Comparison of ENCODE assay signal across 8 cellular contexts in the genomic region with DNA sequence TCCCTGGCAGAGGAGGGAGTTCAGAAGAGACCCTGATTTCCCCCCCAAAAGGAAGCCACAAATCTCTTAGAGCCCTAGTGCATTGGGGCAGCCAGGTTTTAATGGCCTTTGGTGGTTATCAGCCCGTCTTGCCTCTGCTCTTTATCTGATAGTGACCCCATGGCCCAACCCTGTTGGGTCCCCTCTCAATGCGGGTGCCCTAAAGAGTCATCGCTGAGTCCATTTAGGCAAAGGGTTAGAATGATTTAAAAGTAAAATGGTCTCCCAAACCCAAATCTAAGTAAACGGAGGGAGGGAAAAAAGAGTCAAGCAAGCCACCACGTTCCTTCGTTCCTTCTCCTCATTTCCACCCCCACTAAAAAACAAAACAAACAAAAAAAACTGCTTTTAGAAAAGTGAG.
DNase-seq lines count a peak whose midpoint lies in the region; ATAC-seq, FAIRE-seq and TF ChIP-seq lines count a peak whose summit lies in the region.

No MANE protein-coding gene starts in this region.

- peaks cover 0 to 6% (median 0%) of the 10 kb centered on the region in 8 donors for H3K9me3 Mint-ChIP-seq in CD4-positive, alpha-beta memory T cell
- H3K9me3 Mint-ChIP-seq in naive B cell, result no peaks in the 10 kb centered on the region

- H3K4me1 ChIP-seq in CD4-positive, alpha-beta memory T cell (ENCODE audit: insufficient read depth, low read length), result peaks cover 60% of the 10 kb centered on the region
- H3K4me1 ChIP-seq in Loucy (ENCODE audit: insufficient read depth, low read length, poor library complexity, severe bottlenecking) (peaks cover 66% of the 10 kb centered on the region), uterus (peaks cover 0 to 13% of the 10 kb centered on the region in 2 donors)

- H3K27ac ChIP-seq in CD4-positive, alpha-beta memory T cell (ENCODE audit: low read depth, low read length), result no peak overlapping the region
- H3K27ac ChIP-seq in substantia nigra (ENCODE audit: low read depth, low read length, poor library complexity, severe bottlenecking), result no peak overlapping the region
- H3K27ac ChIP-seq in uterus, result peak overlapping the region in 1 of 2 donors; percentile 58

- ATAC-seq in naive B cell (ENCODE audit: low read depth in 2 of 2), result no peak
- ATAC-seq in GM21786 (IDR thresholded peaks at IDR 0.05; ENCODE audit: unreplicated experiment), result no peak

- no peaks in the 10 kb centered on the region for H3K9me3 ChIP-seq in CD4-positive, alpha-beta memory T cell (ENCODE audit: control insufficient read depth in 1 of 2, low read length in 2 of 2)
- H3K9me3 ChIP-seq in Loucy (ENCODE audit: insufficient read depth, low read depth, low read length), result no peaks in the 10 kb centered on the region
- H3K9me3 ChIP-seq in uterus, result no peaks in the 10 kb centered on the region

- H3K4me3 ChIP-seq in CD4-positive, alpha-beta memory T cell (ENCODE audit: low read length in 2 of 2), result no peak overlapping the region
- H3K4me3 ChIP-seq in Loucy (ENCODE audit: low read length, poor library complexity, severe bottlenecking) (peak overlapping the region; percentile 80), bronchial epithelial cell (ENCODE audit: low read depth, low read length) (peak overlapping the region; percentile 74), uterus (peak overlapping the region in 1 of 2 donors; percentile 65)

- peaks cover 86% of the 10 kb centered on the region for H4K20me1 ChIP-seq in Loucy (ENCODE audit: insufficient read depth, low read length, poor library complexity, severe bottlenecking)

- intact Hi-C loops in CD4-positive, alpha-beta memory T cell (cut with micrococcal nuclease), result no loop called here
- intact Hi-C loops in uterus (cut with DNase I; ENCODE audit: low total_unique reads), result no loop called here

- H3K27ac Mint-ChIP-seq in CD4-positive, alpha-beta memory T cell, result peak overlapping the region; percentile 3 to 99 (median 67)
- peak overlapping the region in 4 of 6 donors; percentile 24 to 97 (median 75) for H3K27ac Mint-ChIP-seq in naive B cell

- no peaks in the 10 kb centered on the region for H3K9me2 ChIP-seq in Loucy (replicated peaks; ENCODE audit: low read depth, low read length)

- CTCF ChIA-PET in CD4-positive, alpha-beta memory T cell (lab: Charles Lee; ENCODE audit: partially characterized antibody), result interaction anchor here (0.7 to 10.8 kb wide), 7 partner anchors 19 to 955 kb away, joined by 3 to 108 read pairs (median 8); a partner anchor contains a TSS

- FAIRE-seq in bronchial epithelial cell (lab: Jason Lieb, UNC), result no peak

- H3K27me3 ChIP-seq in CD4-positive, alpha-beta memory T cell (ENCODE audit: insufficient read depth, low read length), result no peaks in the 10 kb centered on the region
- H3K27me3 ChIP-seq in Loucy (ENCODE audit: insufficient read depth, low read length, poor library complexity, severe bottlenecking) (peaks cover 5% of the 10 kb centered on the region), bronchial epithelial cell (ENCODE audit: control insufficient read depth, insufficient read depth, low read length) (no peaks in the 10 kb centered on the region), uterus (peaks cover 5 to 30% of the 10 kb centered on the region in 2 donors)

- H3K36me3 Mint-ChIP-seq in CD4-positive, alpha-beta memory T cell, result peaks cover 12 to 26% of the 10 kb centered on the region in 2 donors
- peaks cover 0 to 6% of the 10 kb centered on the region in 2 donors for H3K36me3 Mint-ChIP-seq in naive B cell

- H3K9ac ChIP-seq in Loucy (ENCODE audit: low read depth, low read length, poor library complexity, severe bottlenecking), result peak overlapping the region; percentile 78

- H3K4me3 Mint-ChIP-seq in CD4-positive, alpha-beta memory T cell, result peak overlapping the region in 5 of 8 donors; percentile 43 to 89 (median 80)
- peak overlapping the region in 5 of 8 donors; percentile 71 to 99 (median 91) for H3K4me3 Mint-ChIP-seq in naive B cell

- peaks cover 4% of the 10 kb centered on the region for H3K36me3 ChIP-seq in CD4-positive, alpha-beta memory T cell (ENCODE audit: insufficient read depth, low read length)
- H3K36me3 ChIP-seq in Loucy (ENCODE audit: insufficient read depth, low read length) (peaks cover 64% of the 10 kb centered on the region), bronchial epithelial cell (ENCODE audit: control insufficient read depth, insufficient read depth, low read length) (peaks cover 3% of the 10 kb centered on the region), uterus (no peaks in the 10 kb centered on the region)

- no peak for TF ChIP-seq CTCF in Loucy (conservative IDR thresholded peaks at IDR 0.05; ENCODE audit: low read length)
- no peak for TF ChIP-seq CTCF in bronchial epithelial cell (IDR thresholded peaks at IDR 0.05; ENCODE audit: insufficient read depth, low read length, severe bottlenecking)
- TF ChIP-seq CTCF in uterus (IDR thresholded peaks at IDR 0.05), result no peak

- POLR2A ChIA-PET in CD4-positive, alpha-beta memory T cell (lab: Charles Lee; ENCODE audit: partially characterized antibody), result interaction anchor here (1.1 to 13.4 kb wide), 4 partner anchors 8 to 163 kb away, joined by 3 to 280 read pairs (median 52); a partner anchor contains a TSS

- H3K79me2 ChIP-seq in Loucy (ENCODE audit: insufficient read depth, low read length), result peaks cover 100% of the 10 kb centered on the region

- H3K27me3 Mint-ChIP-seq in CD4-positive, alpha-beta memory T cell, result peaks cover 0 to 1% of the 10 kb centered on the region in 2 donors
- no peaks in the 10 kb centered on the region for H3K27me3 Mint-ChIP-seq in naive B cell

- TF ChIP-seq POLR2A in uterus (IDR thresholded peaks at IDR 0.05), result no peak

- no peak for DNase-seq in CD4-positive, alpha-beta memory T cell
- no peak for DNase-seq in bronchial epithelial cell (ENCODE audit: low read depth)
- DNase-seq in naive B cell, result no peak
- DNase-seq in NCI-H345 treated with DMSO at 0.1 percent for 48 hours (lab: John Stamatoyannopoulos, UW; ENCODE audit: unreplicated experiment), result no peak
- DNase-seq in substantia nigra (lab: John Stamatoyannopoulos, UW), result no peak
- DNase-seq in uterus, result no peak

- H3K4me1 Mint-ChIP-seq in CD4-positive, alpha-beta memory T cell, result peaks cover 33 to 69% (median 50%) of the 10 kb centered on the region in 4 donors
- peaks cover 34 to 63% (median 52%) of the 10 kb centered on the region in 3 donors for H3K4me1 Mint-ChIP-seq in naive B cell

- peak overlapping the region; percentile 94 for H3K4me2 ChIP-seq in Loucy (ENCODE audit: low read depth, low read length, poor library complexity, severe bottlenecking)

- H3F3A ChIP-seq in Loucy (ENCODE audit: low read depth), result no peaks in the 10 kb centered on the region

- H2AFZ ChIP-seq in Loucy (ENCODE audit: low read length), result no peak overlapping the region

Comparison
In these comparisons a context has a peak if more than half of its experiments do, and no peak if none do; other contexts are left out.
1. H3K4me3 ChIP-seq: peak in Loucy (single experiment) and bronchial epithelial cell (single experiment); none in CD4-positive, alpha-beta memory T cell (0 of 2).